ENCODE assay signal across 12 cellular contexts in genomic region chr7:38339953-38340819, GRCh38.
DNase-seq lines count a peak whose midpoint lies in the region; ATAC-seq and TF ChIP-seq lines count a peak whose summit lies in the region.
"Had no signal": no experiment of that assay in that cellular context is flagged by ENCODE, and none has a peak within 500 bp of the region (broad histone marks: within the 10 kb centered on the region; RNA-seq: fewer than 3 reads in every experiment).

No MANE protein-coding gene starts in this region.

- no peaks in the 10 kb centered on the region for H3K27me3 ChIP-seq in aorta (ENCODE audit: control insufficient read depth in 1 of 2, insufficient read depth in 2 of 2, low read length in 1 of 2)
- H3K27me3 ChIP-seq: brain microvascular endothelial cell had no signal

- H3K27ac ChIP-seq in aorta (ENCODE audit: low read depth in 1 of 2, low read length in 2 of 2), result no peak overlapping the region
- H3K27ac ChIP-seq: brain microvascular endothelial cell had no signal

- peaks cover 54% of the 10 kb centered on the region for H3K4me1 Mint-ChIP-seq in activated naive CD4-positive, alpha-beta T cell treated with anti-CD3 and anti-CD28 coated beads, Interleukin-2, amount 10 ng/mL, durations not matched to agents 7 days and 5 days
- peaks cover 53% of the 10 kb centered on the region for H3K4me1 Mint-ChIP-seq in activated CD8-positive, alpha-beta T cell treated with anti-CD3 and anti-CD28 coated beads for 36 hours (ENCODE audit: low read depth)

- WGBS in aorta, 2 donors, result 90 to 92% methylated on average over 4 of the region's 4 CpGs

- CTCF ChIA-PET in activated naive CD4-positive, alpha-beta T cell treated with anti-CD3 and anti-CD28 coated beads, Interleukin-2, amount 10 ng/mL, durations not matched to agents 7 days and 5 days (lab: Charles Lee), result interaction anchor here (0.9 to 2.5 kb wide), 3 partner anchors 21 to 124 kb away, joined by 3 to 12 read pairs (median 5); no protein-coding TSS in a partner anchor
- CTCF ChIA-PET in activated CD8-positive, alpha-beta T cell treated with anti-CD3 and anti-CD28 coated beads for 36 hours (lab: Charles Lee), result interaction anchor here (0.9 to 7.2 kb wide), 9 partner anchors 9 to 125 kb away, joined by 3 to 52 read pairs (median 8); no protein-coding TSS in a partner anchor

- H3K9me3 Mint-ChIP-seq in activated naive CD4-positive, alpha-beta T cell treated with anti-CD3 and anti-CD28 coated beads, Interleukin-2, amount 10 ng/mL, durations not matched to agents 7 days and 5 days, result no peaks in the 10 kb centered on the region
- no peaks in the 10 kb centered on the region for H3K9me3 Mint-ChIP-seq in activated CD8-positive, alpha-beta T cell treated with anti-CD3 and anti-CD28 coated beads for 36 hours

- no peaks in the 10 kb centered on the region for H3K9me3 ChIP-seq in mucosa of descending colon
- no peaks in the 10 kb centered on the region for H3K9me3 ChIP-seq in aorta (ENCODE audit: control insufficient read depth, low read length)

- H3K36me3 ChIP-seq in mucosa of descending colon (ENCODE audit: low read depth), result no peaks in the 10 kb centered on the region
- H3K36me3 ChIP-seq in aorta (ENCODE audit: control insufficient read depth in 1 of 2, insufficient read depth in 2 of 2, low read length in 1 of 2), result no peaks in the 10 kb centered on the region
- H3K36me3 ChIP-seq: brain microvascular endothelial cell had no signal

- peak overlapping the region; percentile 49 for H3K27ac Mint-ChIP-seq in activated naive CD4-positive, alpha-beta T cell treated with anti-CD3 and anti-CD28 coated beads, Interleukin-2, amount 10 ng/mL, durations not matched to agents 7 days and 5 days
- peak overlapping the region; percentile 89 for H3K27ac Mint-ChIP-seq in activated CD8-positive, alpha-beta T cell treated with anti-CD3 and anti-CD28 coated beads for 36 hours

- H3K36me3 Mint-ChIP-seq in activated naive CD4-positive, alpha-beta T cell treated with anti-CD3 and anti-CD28 coated beads, Interleukin-2, amount 10 ng/mL, durations not matched to agents 7 days and 5 days, result no peaks in the 10 kb centered on the region
- H3K36me3 Mint-ChIP-seq in activated CD8-positive, alpha-beta T cell treated with anti-CD3 and anti-CD28 coated beads for 36 hours (ENCODE audit: low read depth), result peaks cover 5% of the 10 kb centered on the region

- POLR2A ChIA-PET in activated CD8-positive, alpha-beta T cell treated with anti-CD3 and anti-CD28 coated beads for 36 hours (lab: Charles Lee), result interaction anchor here (0.7 to 1.2 kb wide), 4 partner anchors 9 to 120 kb away, joined by 3 read pairs; no protein-coding TSS in a partner anchor

- intact Hi-C loops in activated CD8-positive, alpha-beta T cell treated with anti-CD3 and anti-CD28 coated beads for 36 hours (cut with micrococcal nuclease), result loop anchor here (5.0 kb wide), 1 partner anchor 123 kb away; no protein-coding TSS in a partner anchor
- intact Hi-C loops in mucosa of descending colon (cut with DNase I, micrococcal nuclease), result no loop called here
- intact Hi-C loops in aorta (cut with DNase I), result no loop called here

- H3K4me1 ChIP-seq in mucosa of descending colon (ENCODE audit: low read depth) (no peaks in the 10 kb centered on the region), aorta (ENCODE audit: control insufficient read depth in 1 of 2, insufficient read depth in 2 of 2, low read length in 2 of 2) (no peaks in the 10 kb centered on the region)

- no peaks in the 10 kb centered on the region for H3K27me3 Mint-ChIP-seq in activated naive CD4-positive, alpha-beta T cell treated with anti-CD3 and anti-CD28 coated beads, Interleukin-2, amount 10 ng/mL, durations not matched to agents 7 days and 5 days
- no peaks in the 10 kb centered on the region for H3K27me3 Mint-ChIP-seq in activated CD8-positive, alpha-beta T cell treated with anti-CD3 and anti-CD28 coated beads for 36 hours

- peak; percentile 59 for ATAC-seq in activated CD8-positive, alpha-beta T cell treated with anti-CD3 and anti-CD28 coated beads for 36 hours
- ATAC-seq in mucosa of descending colon (peak; percentile 43), HG03175 (IDR thresholded peaks at IDR 0.05; ENCODE audit: unreplicated experiment) (no peak), aorta (ENCODE audit: low FRiP score) (no peak), esophagus mucosa (no peak)

- H3K4me3 ChIP-seq in mucosa of descending colon, result no peak overlapping the region
- no peak overlapping the region for H3K4me3 ChIP-seq in aorta (ENCODE audit: low read length in 2 of 2)

- DNase-seq in activated naive CD4-positive, alpha-beta T cell treated with anti-CD3 and anti-CD28 coated beads, Interleukin-2, amount 10 ng/mL, durations not matched to agents 7 days and 5 days, result no peak
- DNase-seq in activated naive CD4-positive, alpha-beta T cell treated with anti-CD3 and anti-CD28 coated beads, Interleukin-2, amount 50 U/mL, for 16 hours, result no peak
- peak; percentile 40 for DNase-seq in activated CD8-positive, alpha-beta T cell treated with anti-CD3 and anti-CD28 coated beads for 36 hours
- DNase-seq in mucosa of descending colon (no peak), aorta (no peak)
- no peak for DNase-seq in NK-92 treated with Interleukin-12 subunit alpha and Interleukin-12 subunit beta, amount 100 ng/mL, for 24 hours (lab: John Stamatoyannopoulos, UW)
- DNase-seq: brain microvascular endothelial cell; effector CD8-positive, alpha-beta T cell; foreskin melanocyte; occipital lobe had no signal

- H3K4me3 Mint-ChIP-seq in activated naive CD4-positive, alpha-beta T cell treated with anti-CD3 and anti-CD28 coated beads, Interleukin-2, amount 10 ng/mL, durations not matched to agents 7 days and 5 days, result no peak overlapping the region
- H3K4me3 Mint-ChIP-seq in activated CD8-positive, alpha-beta T cell treated with anti-CD3 and anti-CD28 coated beads for 36 hours, result peak overlapping the region; percentile 84

- no peak for TF ChIP-seq CTCF in activated CD8-positive, alpha-beta T cell treated with anti-CD3 and anti-CD28 coated beads for 36 hours (IDR thresholded peaks at IDR 0.05)
- TF ChIP-seq CTCF in mucosa of descending colon (IDR thresholded peaks at IDR 0.05), result no peak

Comparison
In these comparisons a context has a peak if more than half of its experiments do, and no peak if none do; other contexts are left out.
1. ATAC-seq: peak in activated CD8-positive, alpha-beta T cell treated with anti-CD3 and anti-CD28 coated beads for 36 hours (single experiment) and mucosa of descending colon (single experiment); none in HG03175 (single experiment), aorta (single experiment) and esophagus mucosa (single experiment).